ENCODE assay signal across 8 cellular contexts in genomic region chr11:78079232-78080083, GRCh38. TPM values are rescaled to one million over a fixed set of nuclear protein-coding genes. Genes with fewer than 3 reads are reported as not detected.
DNase-seq lines count a peak whose midpoint lies in the region; ATAC-seq and TF ChIP-seq lines count a peak whose summit lies in the region.

Gene NDUFC2, minus strand, starts transcription at chr11:78079862. Its CDS starts 118 bp downstream, at chr11:78079744.

- H3K36me3 Mint-ChIP-seq in nephron progenitor cell (ENCODE audit: low read depth) = peaks cover 27% of the 10 kb centered on the region
- peaks cover 15% of the 10 kb centered on the region for H3K36me3 Mint-ChIP-seq in stimulated activated naive CD8-positive, alpha-beta T cell treated with anti-CD3 and anti-CD28 coated beads, Interleukin-15, Interleukin-2, amounts not matched to agents 100 ng/mL and 50 ng/mL, for 24 hours (ENCODE audit: low read depth)

- peaks cover 22% of the 10 kb centered on the region for H3K27me3 Mint-ChIP-seq in nephron progenitor cell (ENCODE audit: low read depth, poor library complexity)
- H3K27me3 Mint-ChIP-seq in stimulated activated naive CD8-positive, alpha-beta T cell treated with anti-CD3 and anti-CD28 coated beads, Interleukin-15, Interleukin-2, amounts not matched to agents 100 ng/mL and 50 ng/mL, for 24 hours = no peaks in the 10 kb centered on the region

- TF ChIP-seq POLR2A in Raji (IDR thresholded peaks at IDR 0.05; ENCODE audit: insufficient read depth, low read depth, low read length) = peak; percentile 95

- H3K27ac ChIP-seq in DND-41 (ENCODE audit: low read length) (peak within 1 kb of the TSS; percentile 92), KOPT-K1 (ENCODE audit: low read depth, low read length, poor library complexity, severe bottlenecking) (peak within 1 kb of the TSS; percentile 75)

- peak within 1 kb of the TSS; percentile 93 for H2AFZ ChIP-seq in DND-41 (ENCODE audit: low read depth, low read length)

- no peaks in the 10 kb centered on the region for H3K27me3 ChIP-seq in DND-41 (ENCODE audit: insufficient read depth, low read length, poor library complexity)

- peak within 1 kb of the TSS; percentile 70 for H3K4me2 ChIP-seq in DND-41 (ENCODE audit: insufficient read depth, low read length)

- TF ChIP-seq CTCF in DND-41 (IDR thresholded peaks at IDR 0.05; ENCODE audit: borderline replicate concordance, extremely low read depth, low read length, poor library complexity, severe bottlenecking) = no peak
- TF ChIP-seq CTCF in fibroblast of villous mesenchyme (IDR thresholded peaks at IDR 0.05; ENCODE audit: insufficient read depth, low read depth, low read length) = no peak
- no peak for TF ChIP-seq CTCF in nephron progenitor cell (IDR thresholded peaks at IDR 0.05)

- H3K4me1 ChIP-seq in DND-41 (ENCODE audit: insufficient read depth, low read length) = peaks cover 55% of the 10 kb centered on the region

- H3K9me3 ChIP-seq in DND-41 (ENCODE audit: insufficient read depth, low read length, severe bottlenecking) (no peaks in the 10 kb centered on the region), KOPT-K1 (ENCODE audit: insufficient read depth, low read length, poor library complexity, severe bottlenecking) (no peaks in the 10 kb centered on the region)

- H3K27ac Mint-ChIP-seq in nephron progenitor cell = peak within 1 kb of the TSS; percentile 94
- H3K27ac Mint-ChIP-seq in stimulated activated naive CD8-positive, alpha-beta T cell treated with anti-CD3 and anti-CD28 coated beads, Interleukin-15, Interleukin-2, amounts not matched to agents 100 ng/mL and 50 ng/mL, for 24 hours = peak within 1 kb of the TSS; percentile 80

- peak within 1 kb of the TSS; percentile 92 for H3K4me3 Mint-ChIP-seq in nephron progenitor cell
- peak within 1 kb of the TSS; percentile 95 for H3K4me3 Mint-ChIP-seq in stimulated activated naive CD8-positive, alpha-beta T cell treated with anti-CD3 and anti-CD28 coated beads, Interleukin-15, Interleukin-2, amounts not matched to agents 100 ng/mL and 50 ng/mL, for 24 hours

- peak; percentile 78 for DNase-seq in DND-41
- peak; percentile 28 for DNase-seq in activated gamma-delta T cell (lab: John Stamatoyannopoulos, UW)
- peak; percentile 85 for DNase-seq in fibroblast of villous mesenchyme (ENCODE audit: low read depth)
- peak; percentile 73 for DNase-seq in nephron progenitor cell

- peaks cover 22% of the 10 kb centered on the region for H4K20me1 ChIP-seq in DND-41 (ENCODE audit: insufficient read depth, low read length)

- peaks cover 56% of the 10 kb centered on the region for H3K79me2 ChIP-seq in DND-41 (ENCODE audit: insufficient read depth, low read length)

- peak; percentile 86 for ATAC-seq in DND-41 (ENCODE audit: insufficient read depth, low read depth)
- ATAC-seq in GM21737 (IDR thresholded peaks at IDR 0.05; ENCODE audit: unreplicated experiment) = peak; percentile 68

- H3K9me3 Mint-ChIP-seq in nephron progenitor cell = no peaks in the 10 kb centered on the region
- no peaks in the 10 kb centered on the region for H3K9me3 Mint-ChIP-seq in stimulated activated naive CD8-positive, alpha-beta T cell treated with anti-CD3 and anti-CD28 coated beads, Interleukin-15, Interleukin-2, amounts not matched to agents 100 ng/mL and 50 ng/mL, for 24 hours

- H3K9ac ChIP-seq in DND-41 (ENCODE audit: low read depth, low read length) = peak within 1 kb of the TSS; percentile 92

- H3K4me3 ChIP-seq in DND-41 (ENCODE audit: low read depth in 1 of 2, low read length in 2 of 2) (peak within 1 kb of the TSS; percentile 73 to 88), fibroblast of villous mesenchyme (ENCODE audit: low read depth, low read length) (peak within 1 kb of the TSS; percentile 96)

- H3K36me3 ChIP-seq in DND-41 (ENCODE audit: insufficient read depth, low read length) = peaks cover 22% of the 10 kb centered on the region
- H3K36me3 ChIP-seq in KOPT-K1 (ENCODE audit: insufficient read depth, low read length) = peaks cover 26% of the 10 kb centered on the region; the same call in 1 of the 2 replicates

- H3K4me1 Mint-ChIP-seq in nephron progenitor cell = peaks cover 24% of the 10 kb centered on the region
- peaks cover 56% of the 10 kb centered on the region for H3K4me1 Mint-ChIP-seq in stimulated activated naive CD8-positive, alpha-beta T cell treated with anti-CD3 and anti-CD28 coated beads, Interleukin-15, Interleukin-2, amounts not matched to agents 100 ng/mL and 50 ng/mL, for 24 hours (ENCODE audit: low read depth)

RNA-seq across cellular contexts. Expression of gene NDUFC2, which starts in this region (rescaled TPM):
- 120 and 179 TPM in 2 replicates for total RNA-seq in fibroblast of villous mesenchyme

Comparison
In these comparisons a context has a peak if more than half of its experiments do, and no peak if none do; other contexts are left out.
1. Peak in every context shown above with its lines: DNase-seq, ATAC-seq, H3K4me3 ChIP-seq and H3K27ac ChIP-seq.
2. DNase-seq: peak in every context shown above with its lines; median percentile 85 in fibroblast of villous mesenchyme; 78 in DND-41; 73 in nephron progenitor cell; 28 in activated gamma-delta T cell.